Comparison of ENCODE assay signal across 1 cellular context in the genomic region with DNA sequence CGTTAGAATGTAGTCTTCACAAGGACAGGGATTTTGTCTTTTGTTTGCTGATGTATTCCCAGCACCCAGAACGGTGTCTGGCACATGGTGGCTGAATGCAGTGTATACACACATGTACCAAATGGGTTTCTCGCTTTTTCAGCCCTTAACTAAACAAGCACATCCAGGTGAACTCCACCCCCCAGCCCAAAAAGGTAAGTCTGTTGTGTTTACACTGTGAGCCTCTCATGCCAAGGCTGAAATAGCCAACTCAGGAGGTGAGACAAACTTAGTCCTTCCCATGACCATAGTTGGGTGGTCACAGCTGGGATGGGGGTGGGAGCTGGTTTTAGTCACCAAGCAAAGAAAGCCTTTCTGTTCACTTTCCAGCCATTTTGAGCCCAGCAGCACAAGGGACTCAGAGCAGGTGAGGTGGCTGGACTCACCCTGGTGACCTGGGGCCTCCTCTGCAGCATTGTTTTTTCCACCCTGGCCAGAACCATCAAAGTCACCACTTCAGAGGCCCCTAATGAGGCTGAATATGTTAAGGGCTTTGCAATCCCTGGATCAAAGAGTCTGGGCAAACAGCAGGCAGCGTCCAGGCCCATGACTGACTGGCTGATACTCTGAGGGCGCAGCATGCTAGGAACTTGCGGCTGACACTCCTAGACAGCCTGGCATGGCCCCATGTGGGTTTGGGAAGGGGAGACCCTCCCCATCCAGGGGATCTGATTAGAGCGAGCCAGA.
A peak's percentile ranks its signal among the peaks of the same experiment; 100 is the strongest.
TF ChIP-seq lines count a peak whose summit lies in the region.

No MANE protein-coding gene starts in this region.

TF ChIP-seq in HepG2, 621 proteins besides CTCF, POLR2A, EP300 and RAD21 (continued from another document and continues in another):
- no peak for TF ChIP-seq THYN1 (CRISPR knock-in tag; IDR thresholded peaks at IDR 0.05; ENCODE audit: borderline replicate concordance, low read depth)
- TF ChIP-seq, protein P1, sequence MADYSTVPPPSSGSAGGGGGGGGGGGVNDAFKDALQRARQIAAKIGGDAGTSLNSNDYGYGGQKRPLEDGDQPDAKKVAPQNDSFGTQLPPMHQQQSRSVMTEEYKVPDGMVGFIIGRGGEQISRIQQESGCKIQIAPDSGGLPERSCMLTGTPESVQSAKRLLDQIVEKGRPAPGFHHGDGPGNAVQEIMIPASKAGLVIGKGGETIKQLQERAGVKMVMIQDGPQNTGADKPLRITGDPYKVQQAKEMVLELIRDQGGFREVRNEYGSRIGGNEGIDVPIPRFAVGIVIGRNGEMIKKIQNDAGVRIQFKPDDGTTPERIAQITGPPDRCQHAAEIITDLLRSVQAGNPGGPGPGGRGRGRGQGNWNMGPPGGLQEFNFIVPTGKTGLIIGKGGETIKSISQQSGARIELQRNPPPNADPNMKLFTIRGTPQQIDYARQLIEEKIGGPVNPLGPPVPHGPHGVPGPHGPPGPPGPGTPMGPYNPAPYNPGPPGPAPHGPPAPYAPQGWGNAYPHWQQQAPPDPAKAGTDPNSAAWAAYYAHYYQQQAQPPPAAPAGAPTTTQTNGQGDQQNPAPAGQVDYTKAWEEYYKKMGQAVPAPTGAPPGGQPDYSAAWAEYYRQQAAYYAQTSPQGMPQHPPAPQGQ (CRISPR knock-in tag; IDR thresholded peaks at IDR 0.05; ENCODE audit: borderline replicate concordance) = no peak
- TF ChIP-seq ZBTB21 (CRISPR knock-in tag; IDR thresholded peaks at IDR 0.05) = no peak
- TF ChIP-seq ZFX (CRISPR knock-in tag; IDR thresholded peaks at IDR 0.05; ENCODE audit: low read depth) = peak; percentile 33; the same call in 1 of the 2 replicates
- TF ChIP-seq, protein P2, sequence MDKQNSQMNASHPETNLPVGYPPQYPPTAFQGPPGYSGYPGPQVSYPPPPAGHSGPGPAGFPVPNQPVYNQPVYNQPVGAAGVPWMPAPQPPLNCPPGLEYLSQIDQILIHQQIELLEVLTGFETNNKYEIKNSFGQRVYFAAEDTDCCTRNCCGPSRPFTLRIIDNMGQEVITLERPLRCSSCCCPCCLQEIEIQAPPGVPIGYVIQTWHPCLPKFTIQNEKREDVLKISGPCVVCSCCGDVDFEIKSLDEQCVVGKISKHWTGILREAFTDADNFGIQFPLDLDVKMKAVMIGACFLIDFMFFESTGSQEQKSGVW (CRISPR knock-in tag; IDR thresholded peaks at IDR 0.05; ENCODE audit: borderline replicate concordance) = no peak
- TF ChIP-seq WIZ (CRISPR knock-in tag; IDR thresholded peaks at IDR 0.05) = no peak
- TF ChIP-seq SSRP1 (CRISPR knock-in tag; IDR thresholded peaks at IDR 0.05) = no peak
- no peak for TF ChIP-seq NFKBIZ (CRISPR knock-in tag; IDR thresholded peaks at IDR 0.05)
- no peak for TF ChIP-seq ZNF879 (CRISPR knock-in tag; IDR thresholded peaks at IDR 0.05)
- TF ChIP-seq DNMT1 (CRISPR knock-in tag; IDR thresholded peaks at IDR 0.05) = no peak
- TF ChIP-seq, protein P3, sequence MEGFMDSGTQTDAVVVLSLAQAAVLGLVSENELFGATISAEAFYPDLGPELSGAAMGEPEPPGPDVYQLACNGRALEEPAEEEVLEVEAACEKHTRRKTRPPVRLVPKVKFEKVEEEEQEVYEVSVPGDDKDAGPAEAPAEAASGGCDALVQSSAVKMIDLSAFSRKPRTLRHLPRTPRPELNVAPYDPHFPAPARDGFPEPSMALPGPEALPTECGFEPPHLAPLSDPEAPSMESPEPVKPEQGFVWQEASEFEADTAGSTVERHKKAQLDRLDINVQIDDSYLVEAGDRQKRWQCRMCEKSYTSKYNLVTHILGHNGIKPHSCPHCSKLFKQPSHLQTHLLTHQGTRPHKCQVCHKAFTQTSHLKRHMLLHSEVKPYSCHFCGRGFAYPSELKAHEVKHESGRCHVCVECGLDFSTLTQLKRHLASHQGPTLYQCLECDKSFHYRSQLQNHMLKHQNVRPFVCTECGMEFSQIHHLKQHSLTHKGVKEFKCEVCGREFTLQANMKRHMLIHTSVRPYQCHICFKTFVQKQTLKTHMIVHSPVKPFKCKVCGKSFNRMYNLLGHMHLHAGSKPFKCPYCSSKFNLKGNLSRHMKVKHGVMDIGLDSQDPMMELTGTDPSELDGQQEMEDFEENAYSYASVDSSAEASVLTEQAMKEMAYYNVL (CRISPR knock-in tag; IDR thresholded peaks at IDR 0.05; ENCODE audit: borderline replicate concordance) = no peak
- TF ChIP-seq, protein P4, sequence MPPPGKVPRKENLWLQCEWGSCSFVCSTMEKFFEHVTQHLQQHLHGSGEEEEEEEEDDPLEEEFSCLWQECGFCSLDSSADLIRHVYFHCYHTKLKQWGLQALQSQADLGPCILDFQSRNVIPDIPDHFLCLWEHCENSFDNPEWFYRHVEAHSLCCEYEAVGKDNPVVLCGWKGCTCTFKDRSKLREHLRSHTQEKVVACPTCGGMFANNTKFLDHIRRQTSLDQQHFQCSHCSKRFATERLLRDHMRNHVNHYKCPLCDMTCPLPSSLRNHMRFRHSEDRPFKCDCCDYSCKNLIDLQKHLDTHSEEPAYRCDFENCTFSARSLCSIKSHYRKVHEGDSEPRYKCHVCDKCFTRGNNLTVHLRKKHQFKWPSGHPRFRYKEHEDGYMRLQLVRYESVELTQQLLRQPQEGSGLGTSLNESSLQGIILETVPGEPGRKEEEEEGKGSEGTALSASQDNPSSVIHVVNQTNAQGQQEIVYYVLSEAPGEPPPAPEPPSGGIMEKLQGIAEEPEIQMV (CRISPR knock-in tag; IDR thresholded peaks at IDR 0.05; ENCODE audit: low read depth) = no peak
- TF ChIP-seq, protein P5, sequence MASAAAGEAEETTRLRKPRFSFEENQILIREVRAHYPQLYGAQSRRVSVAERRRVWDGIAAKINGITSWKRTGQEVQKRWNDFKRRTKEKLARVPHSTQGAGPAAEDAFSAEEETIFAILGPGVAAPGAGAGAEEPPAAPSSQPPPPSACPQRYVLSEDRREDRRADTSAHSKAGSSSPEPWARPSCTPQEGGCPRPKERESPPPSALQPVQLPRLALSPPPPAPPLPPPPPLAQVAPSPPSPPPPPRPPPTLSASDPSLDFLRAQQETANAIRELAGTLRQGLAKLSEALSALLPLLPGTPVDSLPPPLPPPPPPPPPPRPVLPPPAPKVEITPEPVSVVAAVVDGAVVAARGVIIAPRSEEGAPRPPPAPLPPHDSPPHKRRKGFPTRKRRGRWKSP (CRISPR knock-in tag; IDR thresholded peaks at IDR 0.05) = no peak
- TF ChIP-seq DR1 (CRISPR knock-in tag; IDR thresholded peaks at IDR 0.05) = no peak
- no peak for TF ChIP-seq TBP (CRISPR knock-in tag; IDR thresholded peaks at IDR 0.05)
- TF ChIP-seq ZEB1 (IDR thresholded peaks at IDR 0.05; ENCODE audit: insufficient replicate concordance, low read depth) = no peak
- peak; percentile 54; the same call in 1 of the 2 replicates for TF ChIP-seq NFIC (IDR thresholded peaks at IDR 0.05; ENCODE audit: low read length)
- no peak for TF ChIP-seq ZNF33B (CRISPR knock-in tag; IDR thresholded peaks at IDR 0.05)
- no peak for TF ChIP-seq ZKSCAN5 (CRISPR knock-in tag; IDR thresholded peaks at IDR 0.05)
- no peak for TF ChIP-seq ZNF564 (CRISPR knock-in tag; IDR thresholded peaks at IDR 0.05)
- no peak for TF ChIP-seq REPIN1 (CRISPR knock-in tag; IDR thresholded peaks at IDR 0.05; ENCODE audit: borderline replicate concordance, low read depth)
- no peak for TF ChIP-seq ZNF207 (IDR thresholded peaks at IDR 0.05; ENCODE audit: borderline replicate concordance)
- TF ChIP-seq JUNB (CRISPR knock-in tag; IDR thresholded peaks at IDR 0.05; ENCODE audit: borderline replicate concordance) = no peak
- TF ChIP-seq, protein P6, sequence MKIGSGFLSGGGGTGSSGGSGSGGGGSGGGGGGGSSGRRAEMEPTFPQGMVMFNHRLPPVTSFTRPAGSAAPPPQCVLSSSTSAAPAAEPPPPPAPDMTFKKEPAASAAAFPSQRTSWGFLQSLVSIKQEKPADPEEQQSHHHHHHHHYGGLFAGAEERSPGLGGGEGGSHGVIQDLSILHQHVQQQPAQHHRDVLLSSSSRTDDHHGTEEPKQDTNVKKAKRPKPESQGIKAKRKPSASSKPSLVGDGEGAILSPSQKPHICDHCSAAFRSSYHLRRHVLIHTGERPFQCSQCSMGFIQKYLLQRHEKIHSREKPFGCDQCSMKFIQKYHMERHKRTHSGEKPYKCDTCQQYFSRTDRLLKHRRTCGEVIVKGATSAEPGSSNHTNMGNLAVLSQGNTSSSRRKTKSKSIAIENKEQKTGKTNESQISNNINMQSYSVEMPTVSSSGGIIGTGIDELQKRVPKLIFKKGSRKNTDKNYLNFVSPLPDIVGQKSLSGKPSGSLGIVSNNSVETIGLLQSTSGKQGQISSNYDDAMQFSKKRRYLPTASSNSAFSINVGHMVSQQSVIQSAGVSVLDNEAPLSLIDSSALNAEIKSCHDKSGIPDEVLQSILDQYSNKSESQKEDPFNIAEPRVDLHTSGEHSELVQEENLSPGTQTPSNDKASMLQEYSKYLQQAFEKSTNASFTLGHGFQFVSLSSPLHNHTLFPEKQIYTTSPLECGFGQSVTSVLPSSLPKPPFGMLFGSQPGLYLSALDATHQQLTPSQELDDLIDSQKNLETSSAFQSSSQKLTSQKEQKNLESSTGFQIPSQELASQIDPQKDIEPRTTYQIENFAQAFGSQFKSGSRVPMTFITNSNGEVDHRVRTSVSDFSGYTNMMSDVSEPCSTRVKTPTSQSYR (CRISPR knock-in tag; IDR thresholded peaks at IDR 0.05; ENCODE audit: borderline replicate concordance) = 0 out of 2 replicates have a peak, but pooled peaks have one; percentile 8
- TF ChIP-seq, protein P7, sequence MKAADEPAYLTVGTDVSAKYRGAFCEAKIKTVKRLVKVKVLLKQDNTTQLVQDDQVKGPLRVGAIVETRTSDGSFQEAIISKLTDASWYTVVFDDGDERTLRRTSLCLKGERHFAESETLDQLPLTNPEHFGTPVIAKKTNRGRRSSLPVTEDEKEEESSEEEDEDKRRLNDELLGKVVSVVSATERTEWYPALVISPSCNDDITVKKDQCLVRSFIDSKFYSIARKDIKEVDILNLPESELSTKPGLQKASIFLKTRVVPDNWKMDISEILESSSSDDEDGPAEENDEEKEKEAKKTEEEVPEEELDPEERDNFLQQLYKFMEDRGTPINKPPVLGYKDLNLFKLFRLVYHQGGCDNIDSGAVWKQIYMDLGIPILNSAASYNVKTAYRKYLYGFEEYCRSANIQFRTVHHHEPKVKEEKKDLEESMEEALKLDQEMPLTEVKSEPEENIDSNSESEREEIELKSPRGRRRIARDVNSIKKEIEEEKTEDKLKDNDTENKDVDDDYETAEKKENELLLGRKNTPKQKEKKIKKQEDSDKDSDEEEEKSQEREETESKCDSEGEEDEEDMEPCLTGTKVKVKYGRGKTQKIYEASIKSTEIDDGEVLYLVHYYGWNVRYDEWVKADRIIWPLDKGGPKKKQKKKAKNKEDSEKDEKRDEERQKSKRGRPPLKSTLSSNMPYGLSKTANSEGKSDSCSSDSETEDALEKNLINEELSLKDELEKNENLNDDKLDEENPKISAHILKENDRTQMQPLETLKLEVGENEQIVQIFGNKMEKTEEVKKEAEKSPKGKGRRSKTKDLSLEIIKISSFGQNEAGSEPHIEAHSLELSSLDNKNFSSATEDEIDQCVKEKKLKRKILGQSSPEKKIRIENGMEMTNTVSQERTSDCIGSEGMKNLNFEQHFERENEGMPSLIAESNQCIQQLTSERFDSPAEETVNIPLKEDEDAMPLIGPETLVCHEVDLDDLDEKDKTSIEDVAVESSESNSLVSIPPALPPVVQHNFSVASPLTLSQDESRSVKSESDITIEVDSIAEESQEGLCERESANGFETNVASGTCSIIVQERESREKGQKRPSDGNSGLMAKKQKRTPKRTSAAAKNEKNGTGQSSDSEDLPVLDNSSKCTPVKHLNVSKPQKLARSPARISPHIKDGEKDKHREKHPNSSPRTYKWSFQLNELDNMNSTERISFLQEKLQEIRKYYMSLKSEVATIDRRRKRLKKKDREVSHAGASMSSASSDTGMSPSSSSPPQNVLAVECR (CRISPR knock-in tag; IDR thresholded peaks at IDR 0.05; ENCODE audit: borderline replicate concordance) = no peak
- TF ChIP-seq ZNF652 (CRISPR knock-in tag; IDR thresholded peaks at IDR 0.05; ENCODE audit: borderline replicate concordance, low read depth) = no peak
- TF ChIP-seq RFX5 (IDR thresholded peaks at IDR 0.05; ENCODE audit: low read depth, low read length) = no peak
- peak; percentile 58 for TF ChIP-seq AGO1 (IDR thresholded peaks at IDR 0.05; ENCODE audit: low read depth, low read length, poor library complexity, severe bottlenecking)
- TF ChIP-seq IKZF1 (IDR thresholded peaks at IDR 0.05) = no peak
- no peak for TF ChIP-seq POGZ (CRISPR knock-in tag; IDR thresholded peaks at IDR 0.05)
- TF ChIP-seq, protein P8, sequence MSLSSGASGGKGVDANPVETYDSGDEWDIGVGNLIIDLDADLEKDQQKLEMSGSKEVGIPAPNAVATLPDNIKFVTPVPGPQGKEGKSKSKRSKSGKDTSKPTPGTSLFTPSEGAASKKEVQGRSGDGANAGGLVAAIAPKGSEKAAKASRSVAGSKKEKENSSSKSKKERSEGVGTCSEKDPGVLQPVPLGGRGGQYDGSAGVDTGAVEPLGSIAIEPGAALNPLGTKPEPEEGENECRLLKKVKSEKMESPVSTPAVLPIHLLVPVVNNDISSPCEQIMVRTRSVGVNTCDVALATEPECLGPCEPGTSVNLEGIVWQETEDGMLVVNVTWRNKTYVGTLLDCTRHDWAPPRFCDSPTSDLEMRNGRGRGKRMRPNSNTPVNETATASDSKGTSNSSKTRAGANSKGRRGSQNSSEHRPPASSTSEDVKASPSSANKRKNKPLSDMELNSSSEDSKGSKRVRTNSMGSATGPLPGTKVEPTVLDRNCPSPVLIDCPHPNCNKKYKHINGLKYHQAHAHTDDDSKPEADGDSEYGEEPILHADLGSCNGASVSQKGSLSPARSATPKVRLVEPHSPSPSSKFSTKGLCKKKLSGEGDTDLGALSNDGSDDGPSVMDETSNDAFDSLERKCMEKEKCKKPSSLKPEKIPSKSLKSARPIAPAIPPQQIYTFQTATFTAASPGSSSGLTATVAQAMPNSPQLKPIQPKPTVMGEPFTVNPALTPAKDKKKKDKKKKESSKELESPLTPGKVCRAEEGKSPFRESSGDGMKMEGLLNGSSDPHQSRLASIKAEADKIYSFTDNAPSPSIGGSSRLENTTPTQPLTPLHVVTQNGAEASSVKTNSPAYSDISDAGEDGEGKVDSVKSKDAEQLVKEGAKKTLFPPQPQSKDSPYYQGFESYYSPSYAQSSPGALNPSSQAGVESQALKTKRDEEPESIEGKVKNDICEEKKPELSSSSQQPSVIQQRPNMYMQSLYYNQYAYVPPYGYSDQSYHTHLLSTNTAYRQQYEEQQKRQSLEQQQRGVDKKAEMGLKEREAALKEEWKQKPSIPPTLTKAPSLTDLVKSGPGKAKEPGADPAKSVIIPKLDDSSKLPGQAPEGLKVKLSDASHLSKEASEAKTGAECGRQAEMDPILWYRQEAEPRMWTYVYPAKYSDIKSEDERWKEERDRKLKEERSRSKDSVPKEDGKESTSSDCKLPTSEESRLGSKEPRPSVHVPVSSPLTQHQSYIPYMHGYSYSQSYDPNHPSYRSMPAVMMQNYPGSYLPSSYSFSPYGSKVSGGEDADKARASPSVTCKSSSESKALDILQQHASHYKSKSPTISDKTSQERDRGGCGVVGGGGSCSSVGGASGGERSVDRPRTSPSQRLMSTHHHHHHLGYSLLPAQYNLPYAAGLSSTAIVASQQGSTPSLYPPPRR (CRISPR knock-in tag; IDR thresholded peaks at IDR 0.05; ENCODE audit: borderline replicate concordance) = peak; percentile 73; the same call in 1 of the 2 replicates
- TF ChIP-seq SNAI1 (CRISPR knock-in tag; IDR thresholded peaks at IDR 0.05; ENCODE audit: borderline replicate concordance) = no peak
- TF ChIP-seq TCF7 (IDR thresholded peaks at IDR 0.05; ENCODE audit: low read depth) = peak; percentile 93
- TF ChIP-seq SPEN (CRISPR knock-in tag; IDR thresholded peaks at IDR 0.05; ENCODE audit: low read depth) = peak; percentile 34; the same call in 1 of the 2 replicates
- no peak for TF ChIP-seq HOXA5 (CRISPR knock-in tag; IDR thresholded peaks at IDR 0.05)
- TF ChIP-seq ZNF235 (CRISPR knock-in tag; IDR thresholded peaks at IDR 0.05; ENCODE audit: borderline replicate concordance) = no peak
- no peak for TF ChIP-seq ZNF674 (CRISPR knock-in tag; IDR thresholded peaks at IDR 0.05; ENCODE audit: low read depth)
